Comparison of ENCODE assay signal across 25 cellular contexts in genomic region chr5:98365126-98365525, GRCh38.
DNase-seq lines count a peak whose midpoint lies in the region; ATAC-seq and TF ChIP-seq lines count a peak whose summit lies in the region.
"Had no signal": no experiment of that assay in that cellular context is flagged by ENCODE, and none has a peak within 500 bp of the region (broad histone marks: within the 10 kb centered on the region; RNA-seq: fewer than 3 reads in every experiment).

No MANE protein-coding gene starts in this region.

- DNase-seq in DMS53 (lab: John Stamatoyannopoulos, UW) (peak; percentile 73), NCI-H1105 treated with DMSO at 0.1 percent for 48 hours (lab: John Stamatoyannopoulos, UW) (peak; percentile 90), NCI-H774 (lab: John Stamatoyannopoulos, UW) (peak; percentile 14), mucosa of descending colon (peak in 2 of 3 donors; percentile 31 to 57), nephron progenitor cell (no peak), A172 (ENCODE audit: low spot score) (no peak)
- DNase-seq in activated naive CD4-positive, alpha-beta T cell treated with anti-CD3 and anti-CD28 coated beads, Interleukin-2, amount 50 U/mL, for 16 hours, result no peak
- DNase-seq: activated CD8-positive, alpha-beta memory T cell treated with anti-CD3 and anti-CD28 coated beads for 24 hours; activated effector memory CD4-positive, alpha-beta T cell treated with anti-CD3 and anti-CD28 coated beads, Interleukin-2, amount 50 U/mL, for 16 hours; C1 segment of cervical spinal cord; Caco-2; central memory CD4-positive, alpha-beta T cell; gastrocnemius medialis; left cardiac atrium; NCI-H526 treated with DMSO at 0.1 percent for 48 hours; psoas muscle; RPMI8226; stimulated activated naive CD4-positive, alpha-beta T cell treated with Interleukin-2 at 50 U/mL for 16 hours; T-helper 2 cell; testis had no signal

- no peak overlapping the region for H3K4me3 ChIP-seq in mucosa of descending colon
- H3K4me3 ChIP-seq: gastrocnemius medialis, hepatocyte, psoas muscle, testis had no signal

- H3K36me3 ChIP-seq in mucosa of descending colon (ENCODE audit: low read depth), result no peaks in the 10 kb centered on the region
- H3K36me3 ChIP-seq: gastrocnemius medialis, neutrophil had no signal

- H3K9me3 Mint-ChIP-seq in nephron progenitor cell, result peaks cover 3% of the 10 kb centered on the region

- H3K27ac Mint-ChIP-seq in nephron progenitor cell, result no peak overlapping the region
- H3K27ac Mint-ChIP-seq: dendritic cell treated with granulocyte-macrophage colony-stimulating factor and Interleukin-4, amounts not matched to agents 40 ng/mL and 50 ng/mL, for 4 days had no signal

- no peak for TF ChIP-seq CTCF in mucosa of descending colon (IDR thresholded peaks at IDR 0.05)
- TF ChIP-seq CTCF in nephron progenitor cell (IDR thresholded peaks at IDR 0.05), result no peak

- no peaks in the 10 kb centered on the region for H3K9me3 ChIP-seq in mucosa of descending colon
- H3K9me3 ChIP-seq: Caco-2, gastrocnemius medialis, neutrophil, psoas muscle, testis had no signal

- H3K4me1 Mint-ChIP-seq in nephron progenitor cell, result no peaks in the 10 kb centered on the region

- ATAC-seq in mucosa of descending colon (peak; percentile 96), HG02798 (IDR thresholded peaks at IDR 0.05; ENCODE audit: poor library complexity, unreplicated experiment) (no peak)
- ATAC-seq: gastrocnemius medialis, left cardiac atrium, psoas muscle, SK-N-SH treated with all-trans-retinoic acid at 6 μM for 48 hours had no signal

- H3K4me3 Mint-ChIP-seq in nephron progenitor cell, result no peak overlapping the region
- H3K4me3 Mint-ChIP-seq: dendritic cell treated with granulocyte-macrophage colony-stimulating factor and Interleukin-4, amounts not matched to agents 40 ng/mL and 50 ng/mL, for 4 days had no signal

- H3K27me3 Mint-ChIP-seq in nephron progenitor cell (ENCODE audit: low read depth, poor library complexity), result peaks cover 4% of the 10 kb centered on the region
- H3K27me3 Mint-ChIP-seq: dendritic cell treated with granulocyte-macrophage colony-stimulating factor and Interleukin-4, amounts not matched to agents 40 ng/mL and 50 ng/mL, for 4 days had no signal

- no peaks in the 10 kb centered on the region for H3K4me1 ChIP-seq in mucosa of descending colon (ENCODE audit: low read depth)
- H3K4me1 ChIP-seq: Caco-2, gastrocnemius medialis, psoas muscle, testis had no signal

- intact Hi-C loops in mucosa of descending colon (cut with DNase I, micrococcal nuclease), result no loop called here

- no peaks in the 10 kb centered on the region for H3K36me3 Mint-ChIP-seq in nephron progenitor cell (ENCODE audit: low read depth)

Comparison
In these comparisons a context has a peak if more than half of its experiments do, and no peak if none do; other contexts are left out.
1. DNase-seq: peak in DMS53 (single experiment), NCI-H1105 treated with DMSO at 0.1 percent for 48 hours (single experiment), NCI-H774 (single experiment) and mucosa of descending colon (2 of 3); none in nephron progenitor cell (single experiment), A172 (single experiment) and activated naive CD4-positive, alpha-beta T cell treated with anti-CD3 and anti-CD28 coated beads, Interleukin-2, amount 50 U/mL, for 16 hours (single experiment).